In the genomic region with DNA sequence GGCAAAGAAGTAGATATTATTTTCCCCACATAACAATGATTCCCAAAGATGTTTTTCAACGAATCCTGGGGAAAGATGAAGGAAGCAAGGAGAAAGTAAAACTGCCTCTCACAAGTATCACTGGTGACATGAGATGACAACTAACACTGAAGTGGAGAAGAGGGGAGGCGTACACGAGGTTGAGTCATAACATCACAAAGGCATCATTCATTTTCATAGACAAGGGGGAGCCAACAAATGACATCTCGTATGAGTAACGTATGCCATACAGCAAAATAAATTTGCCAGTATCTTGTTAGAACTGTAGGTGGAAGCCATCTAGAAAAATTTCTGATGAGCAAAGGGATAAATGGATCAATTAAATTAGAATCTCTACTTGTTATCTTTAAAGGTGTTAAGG, we compare ENCODE assay signal across 14 cellular contexts. TPM values are rescaled to one million over a fixed set of nuclear protein-coding genes. Genes with fewer than 3 reads are reported as not detected.
A peak's percentile ranks its signal among the peaks of the same experiment; 100 is the strongest.
DNase-seq lines count a peak whose midpoint lies in the region; ATAC-seq, FAIRE-seq and TF ChIP-seq lines count a peak whose summit lies in the region.
"Had no signal": no experiment of that assay in that cellular context is flagged by ENCODE, and none has a peak within 500 bp of the region (broad histone marks: within the 10 kb centered on the region; RNA-seq: fewer than 3 reads in every experiment).

No MANE protein-coding gene starts in this region.

- H3K36me3 ChIP-seq in IMR-90 (ENCODE audit: control insufficient read depth, insufficient read depth, low read length) (no peaks in the 10 kb centered on the region; the same call in 1 of the 2 replicates), endothelial cell of umbilical vein (ENCODE audit: control insufficient read depth in 2 of 2, extremely low read depth in 1 of 2, insufficient read depth in 2 of 2, low read length in 2 of 2) (no peaks in the 10 kb centered on the region), osteoblast (ENCODE audit: insufficient read depth, low read length) (no peaks in the 10 kb centered on the region)
- H3K36me3 ChIP-seq: gastrocnemius medialis had no signal

- CTCF ChIA-PET in IMR-90 (lab: Yijun Ruan, JAX), result no interaction called here
- CTCF ChIA-PET in endothelial cell of umbilical vein (lab: Charles Lee), result no interaction called here

- TF ChIP-seq POLR2A in IMR-90 (IDR thresholded peaks at IDR 0.05; ENCODE audit: low read depth, low read length) (no peak), endothelial cell of umbilical vein (IDR thresholded peaks at IDR 0.05; ENCODE audit: low read depth, low read length) (no peak)

- no peaks in the 10 kb centered on the region for H3K4me1 ChIP-seq in IMR-90 (ENCODE audit: control insufficient read depth, insufficient read depth, low read length)
- H3K4me1 ChIP-seq in endothelial cell of umbilical vein (ENCODE audit: control insufficient read depth, extremely low read depth, insufficient read depth, low read length), result no peaks in the 10 kb centered on the region
- H3K4me1 ChIP-seq in osteoblast (ENCODE audit: insufficient read depth, low read length), result peaks cover 8% of the 10 kb centered on the region
- H3K4me1 ChIP-seq: parathyroid adenoma, tibial artery had no signal

- intact Hi-C loops in IMR-90 (cut with micrococcal nuclease), result no loop called here
- intact Hi-C loops in endothelial cell of umbilical vein (cut with micrococcal nuclease), result no loop called here

- no peak overlapping the region for H3K4ac ChIP-seq in IMR-90 (ENCODE audit: low read depth, low read length)

- H4K8ac ChIP-seq in IMR-90 (ENCODE audit: low read depth in 2 of 2, low read length in 2 of 2), result no peak overlapping the region

- H3K27me3 ChIP-seq in IMR-90 (ENCODE audit: control insufficient read depth, insufficient read depth, low read length) (no peaks in the 10 kb centered on the region), endothelial cell of umbilical vein (ENCODE audit: control insufficient read depth in 2 of 2, insufficient read depth in 2 of 2, low read length in 2 of 2) (no peaks in the 10 kb centered on the region), osteoblast (ENCODE audit: insufficient read depth, low read length) (no peaks in the 10 kb centered on the region)
- H3K27me3 ChIP-seq: gastrocnemius medialis, tibial artery had no signal

- in situ Hi-C loops in IMR-90 (cut with MboI; ENCODE audit: low sequenced_read_pairs), result no loop called here

- H3K79me2 ChIP-seq in endothelial cell of umbilical vein (ENCODE audit: control insufficient read depth, insufficient read depth, low read length), result no peaks in the 10 kb centered on the region
- H3K79me2 ChIP-seq in osteoblast (ENCODE audit: insufficient read depth, low read length), result no peaks in the 10 kb centered on the region
- H3K79me2 ChIP-seq: parathyroid adenoma had no signal

- H2AK5ac ChIP-seq in IMR-90 (ENCODE audit: low read depth, low read length), result no peak overlapping the region

- H2BK20ac ChIP-seq in IMR-90 (ENCODE audit: low read depth, low read length), result no peak overlapping the region

- FAIRE-seq in endothelial cell of umbilical vein (lab: Jason Lieb, UNC), result peak; percentile 28
- FAIRE-seq: H1 had no signal

- dilution Hi-C loops in IMR-90 (cut with HindIII; ENCODE audit: low sequenced_read_pairs, unreplicated experiment) (no loop called here), endothelial cell of umbilical vein (cut with MboI; ENCODE audit: extremely low pct_ligation_motif_present, low sequenced_read_pairs) (no loop called here)

- H3K14ac ChIP-seq in IMR-90 (replicated peaks; ENCODE audit: low read depth, low read length), result peak overlapping the region; percentile 60; the same call in 1 of the 2 replicates

- POLR2A ChIA-PET in IMR-90 (lab: Charles Lee; ENCODE audit: unreplicated experiment) (no interaction called here), endothelial cell of umbilical vein (lab: Charles Lee) (no interaction called here)

- H3K79me1 ChIP-seq in IMR-90 (ENCODE audit: low read depth in 1 of 2, low read length in 2 of 2), result no peaks in the 10 kb centered on the region

- H3K9ac ChIP-seq in IMR-90 (ENCODE audit: low read depth, low read length) (no peak overlapping the region), endothelial cell of umbilical vein (replicated peaks; ENCODE audit: extremely low read depth, insufficient read depth, low read length) (no peak overlapping the region)
- H3K9ac ChIP-seq: parathyroid adenoma had no signal

- H3K4me2 ChIP-seq in IMR-90 (ENCODE audit: low read depth, low read length), result no peak overlapping the region
- H3K4me2 ChIP-seq in endothelial cell of umbilical vein (ENCODE audit: insufficient read depth, low read length), result no peak overlapping the region
- no peak overlapping the region for H3K4me2 ChIP-seq in osteoblast (ENCODE audit: insufficient read depth, low read length)

- H3K9me3 ChIP-seq in IMR-90 (ENCODE audit: control insufficient read depth, insufficient read depth, low read length), result no peaks in the 10 kb centered on the region
- H3K9me3 ChIP-seq in endothelial cell of umbilical vein (replicated peaks; ENCODE audit: control insufficient read depth, insufficient read depth, low read length), result no peaks in the 10 kb centered on the region
- no peaks in the 10 kb centered on the region for H3K9me3 ChIP-seq in osteoblast (ENCODE audit: low read depth, low read length)
- H3K9me3 ChIP-seq: gastrocnemius medialis, tibial artery had no signal

- ATAC-seq in GM18858 (IDR thresholded peaks at IDR 0.05; ENCODE audit: unreplicated experiment) (peak; percentile 35), IMR-90 (ENCODE audit: low read depth) (no peak), GM21576 (IDR thresholded peaks at IDR 0.05; ENCODE audit: unreplicated experiment) (no peak), GM21447 (IDR thresholded peaks at IDR 0.05; ENCODE audit: unreplicated experiment) (no peak)
- ATAC-seq: gastrocnemius medialis had no signal

- no peak overlapping the region for H3K56ac ChIP-seq in IMR-90 (ENCODE audit: extremely low read depth, insufficient read depth, low read length)

- H3K9me1 ChIP-seq in IMR-90 (ENCODE audit: insufficient read depth, low read length) (no peaks in the 10 kb centered on the region), endothelial cell of umbilical vein (replicated peaks; ENCODE audit: control insufficient read depth, extremely low read depth, insufficient read depth, low read length) (no peaks in the 10 kb centered on the region)

- no peak overlapping the region for H2BK15ac ChIP-seq in IMR-90 (ENCODE audit: low read depth, low read length)

- H4K20me1 ChIP-seq in IMR-90 (ENCODE audit: insufficient read depth, low read length) (no peaks in the 10 kb centered on the region), endothelial cell of umbilical vein (replicated peaks; ENCODE audit: control insufficient read depth, extremely low read depth, insufficient read depth, low read length) (no peaks in the 10 kb centered on the region), osteoblast (ENCODE audit: insufficient read depth, low read length) (no peaks in the 10 kb centered on the region)

- H2BK5ac ChIP-seq in IMR-90 (ENCODE audit: low read depth, low read length, poor library complexity, severe bottlenecking), result no peak overlapping the region

- WGBS in IMR-90 (ENCODE audit: extremely low coverage in 2 of 2, insufficient read length in 1 of 2), 2 experiments, result no CpG with 5 or more reads among the region's 5 CpGs

- TF ChIP-seq CTCF in IMR-90 (conservative IDR thresholded peaks at IDR 0.05; ENCODE audit: low read depth, low read length) (no peak), endothelial cell of umbilical vein (IDR thresholded peaks at IDR 0.05; ENCODE audit: extremely low read depth in 1 of 2, insufficient read depth in 1 of 2, low read depth in 1 of 2, low read length in 2 of 2) (no peak), osteoblast (IDR thresholded peaks at IDR 0.05; ENCODE audit: extremely low read depth, low read depth, low read length) (no peak)

- H2AFZ ChIP-seq in IMR-90 (replicated peaks; ENCODE audit: low read length, poor library complexity) (no peak overlapping the region), endothelial cell of umbilical vein (ENCODE audit: low read depth, low read length) (no peak overlapping the region), osteoblast (ENCODE audit: low read length) (no peak overlapping the region)
- H2AFZ ChIP-seq: parathyroid adenoma had no signal

- H4K5ac ChIP-seq in IMR-90 (ENCODE audit: low read depth, low read length), result no peak overlapping the region

- H3K23ac ChIP-seq in IMR-90 (ENCODE audit: low read depth, low read length), result no peak overlapping the region

- no peak overlapping the region for H4K91ac ChIP-seq in IMR-90 (ENCODE audit: insufficient read depth, low read depth, low read length)

- no peak overlapping the region for H3K18ac ChIP-seq in IMR-90 (ENCODE audit: low read depth, low read length)

- H2BK120ac ChIP-seq in IMR-90 (ENCODE audit: low read depth, low read length), result no peak overlapping the region

- H3K27ac ChIP-seq in IMR-90 (ENCODE audit: insufficient read depth, low read length), result no peak overlapping the region
- no peak overlapping the region for H3K27ac ChIP-seq in endothelial cell of umbilical vein (ENCODE audit: insufficient read depth, low read depth, low read length)
- H3K27ac ChIP-seq in osteoblast (ENCODE audit: low read depth, low read length), result no peak overlapping the region
- H3K27ac ChIP-seq: gastrocnemius medialis, HL-60, parathyroid adenoma, tibial artery had no signal

- no peak overlapping the region for H2AK9ac ChIP-seq in IMR-90 (replicated peaks; ENCODE audit: low read depth, low read length, poor library complexity)

- no TSS peak for BruUV-seq in IMR-90 (replicated peaks; lab: Mats Ljungman, UMichigan)
- BruUV-seq in endothelial cell of umbilical vein (replicated peaks; lab: Mats Ljungman, UMichigan), result no TSS peak

- TF ChIP-seq RAD21 in IMR-90 (IDR thresholded peaks at IDR 0.05; ENCODE audit: low read length), result no peak

- H3K4me3 ChIP-seq in IMR-90 (ENCODE audit: insufficient read depth, low read depth, low read length) (no peak overlapping the region), endothelial cell of umbilical vein (replicated peaks in 1 of 3; ENCODE audit: insufficient read depth in 1 of 3, low read depth in 1 of 3, low read length in 3 of 3) (no peak overlapping the region), osteoblast (ENCODE audit: insufficient read depth, low read length) (no peak overlapping the region)
- H3K4me3 ChIP-seq: gastrocnemius medialis, tibial artery had no signal

- DNase-seq in EH (ENCODE audit: low read depth), result peak; percentile 29
- DNase-seq in IMR-90, result peak; percentile 30
- DNase-seq in endothelial cell of umbilical vein (ENCODE audit: low read depth, low spot score), result no peak
- no peak for DNase-seq in osteoblast (ENCODE audit: insufficient read length, low spot score, missing footprints)
- no peak for DNase-seq in NCI-H1436 (lab: John Stamatoyannopoulos, UW)
- DNase-seq: gastrocnemius medialis, NCI-H1694, tibial artery had no signal

RNA-seq across cellular contexts. Expression of a gene that starts 56.6 kb away (rescaled TPM):
- total RNA-seq in IMR-90 (2012; rRNA removed) (14.5 and 20.3 TPM in 2 replicates), endothelial cell of umbilical vein (56.1 and 60.5 TPM in 2 replicates), osteoblast (8.3 and 12.7 TPM in 2 replicates)
- polyA plus RNA-seq in IMR-90 (2012; rRNA removed) (22.1 and 24.6 TPM in 2 replicates), endothelial cell of umbilical vein (11.5 and 14.3 TPM in 2 replicates)
- polyA plus RNA-seq in IMR-90 (2012; cell fraction: cytosol; rRNA removed), result 11.4 and 12.3 TPM in 2 replicates
- 3.0 and 8.8 TPM in 2 replicates for polyA plus RNA-seq in IMR-90 (2012; cell fraction: nucleus; rRNA removed; ENCODE audit: low replicate concordance)
- polyA plus RNA-seq in endothelial cell of umbilical vein (2011; cell fraction: cytosol; rRNA removed), result 18.8 and 19.5 TPM in 2 replicates
- 12.9 and 20.0 TPM in 2 replicates for polyA plus RNA-seq in endothelial cell of umbilical vein (2011; cell fraction: nucleus; rRNA removed)
- polyA plus RNA-seq in endothelial cell of umbilical vein (2012), result 23.8 and 44.8 TPM in 2 replicates
- 13.2 and 15.4 TPM in 2 replicates for polyA minus RNA-seq in endothelial cell of umbilical vein
- 56.3 TPM for polyA minus RNA-seq in endothelial cell of umbilical vein (2011; cell fraction: cytosol; rRNA and poly(A)+ RNA removed)
- polyA minus RNA-seq in endothelial cell of umbilical vein (2011; cell fraction: nucleus; rRNA and poly(A)+ RNA removed), result 12.3 and 12.8 TPM in 2 replicates

Comparison
In these comparisons a context has a peak if more than half of its experiments do, and no peak if none do; other contexts are left out.
1. DNase-seq: peak in EH (single experiment) and IMR-90 (single experiment); none in endothelial cell of umbilical vein (single experiment), osteoblast (single experiment) and NCI-H1436 (single experiment).